Comparison of ENCODE assay signal across 6 cellular contexts in the genomic region with DNA sequence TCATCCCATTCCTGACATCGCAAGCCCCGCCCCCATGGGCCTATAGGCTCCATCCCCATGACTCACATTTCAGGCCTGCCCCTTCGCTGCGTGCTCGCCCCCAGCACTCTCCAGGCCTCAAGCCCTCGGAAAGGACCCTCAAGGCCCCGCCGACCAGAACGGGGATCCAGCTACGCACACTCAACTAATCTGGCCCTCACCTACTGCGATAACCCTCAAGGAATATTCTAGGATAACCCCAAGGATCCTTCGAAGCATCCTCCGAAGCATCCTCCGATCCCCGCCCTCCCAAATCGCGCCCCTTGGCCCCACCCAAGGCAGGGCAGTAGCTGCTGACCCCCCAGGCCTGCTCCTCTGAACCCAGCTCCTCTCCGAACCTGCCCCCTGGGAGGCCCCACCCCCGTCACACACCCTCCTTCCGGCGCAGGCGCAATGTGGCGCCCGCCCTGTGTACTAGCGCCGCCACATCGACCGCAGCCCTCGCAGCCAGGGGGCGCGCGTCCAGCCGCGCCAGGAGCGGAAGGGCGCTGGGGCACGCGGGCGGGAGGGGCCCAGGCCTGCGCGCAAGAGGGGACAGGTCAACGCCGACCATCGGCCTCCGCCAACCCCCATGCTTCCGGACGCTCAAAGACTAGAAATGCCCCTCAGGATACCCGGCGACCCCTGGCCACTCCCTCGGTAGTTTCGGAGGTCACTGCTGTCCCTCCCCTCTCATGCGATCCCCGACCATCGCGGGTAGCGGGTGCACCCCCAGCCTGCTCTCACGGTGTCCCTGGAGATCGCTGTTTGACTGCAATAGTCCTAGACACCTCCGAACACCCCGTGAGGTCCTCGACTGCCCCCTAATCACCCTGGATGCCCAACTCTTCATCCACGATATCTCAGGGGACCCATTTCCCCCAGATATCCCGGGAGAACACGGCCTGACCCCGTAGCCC. TPM values are rescaled to one million over a fixed set of nuclear protein-coding genes. Genes with fewer than 3 reads are reported as not detected.
DNase-seq lines count a peak whose midpoint lies in the region; ATAC-seq and TF ChIP-seq lines count a peak whose summit lies in the region.

No MANE protein-coding gene starts in this region.

- no peaks in the 10 kb centered on the region for H3K36me3 ChIP-seq in OCI-LY7 (ENCODE audit: insufficient read depth, low read length)
- H3K36me3 ChIP-seq in adrenal gland (replicated peaks in 1 of 2), result no peaks in the 10 kb centered on the region

- 2 to 55% (median 24%) methylated on average over 11 to 65 of the region's 65 CpGs for WGBS in adrenal gland, 4 donors

- DNase-seq in OCI-LY7 (ENCODE audit: low spot score) (peak; percentile 86), adrenal gland (peak; percentile 84 to 93 (median 87))
- peak; percentile 72 to 88 for DNase-seq in stimulated activated effector memory CD8-positive, alpha-beta T cell treated with anti-CD3 and anti-CD28 coated beads, Interleukin-12 subunit alpha, Interleukin-12 subunit beta, amount 100 ng/mL, for 72 hours (ENCODE audit: low spot score in 2 of 2)

- peaks cover 19% of the 10 kb centered on the region for H3K4me1 Mint-ChIP-seq in stimulated activated effector memory CD8-positive, alpha-beta T cell treated with anti-CD3 and anti-CD28 coated beads, Interleukin-12 subunit alpha, Interleukin-12 subunit beta, amount 100 ng/mL, for 72 hours

- no peaks in the 10 kb centered on the region for H4K20me1 ChIP-seq in OCI-LY7 (ENCODE audit: insufficient read depth, low read length)

- peak overlapping the region; percentile 91 for H3K4me3 Mint-ChIP-seq in stimulated activated effector memory CD8-positive, alpha-beta T cell treated with anti-CD3 and anti-CD28 coated beads, Interleukin-12 subunit alpha, Interleukin-12 subunit beta, amount 100 ng/mL, for 72 hours

- peak overlapping the region; percentile 85 for H3K4me2 ChIP-seq in OCI-LY7 (ENCODE audit: low read length)

- no peaks in the 10 kb centered on the region for H3K79me2 ChIP-seq in OCI-LY7 (ENCODE audit: insufficient read depth, low read depth, low read length)

- CTCF ChIA-PET in OCI-LY7 (lab: Charles Lee; ENCODE audit: unreplicated experiment), result interaction anchor here (0.6 to 0.9 kb wide), 4 partner anchors 9 to 35 kb away, joined by 3 to 9 read pairs (median 5); a partner anchor contains a TSS

- H3K9me3 Mint-ChIP-seq in stimulated activated effector memory CD8-positive, alpha-beta T cell treated with anti-CD3 and anti-CD28 coated beads, Interleukin-12 subunit alpha, Interleukin-12 subunit beta, amount 100 ng/mL, for 72 hours, result no peaks in the 10 kb centered on the region

- POLR2A ChIA-PET in OCI-LY7 (lab: Charles Lee), result interaction anchor here (1.1 to 2.5 kb wide), 4 partner anchors 10 to 21 kb away, joined by 3 to 7 read pairs (median 4); a partner anchor contains a TSS

- H3K4me1 ChIP-seq in OCI-LY7 (ENCODE audit: insufficient read depth, low read length, poor library complexity, severe bottlenecking) (peaks cover 13% of the 10 kb centered on the region), adrenal gland (replicated peaks in 1 of 2) (no peaks in the 10 kb centered on the region)

- no peaks in the 10 kb centered on the region for H3K9me2 ChIP-seq in OCI-LY7 (ENCODE audit: insufficient read depth, low read length)

- no TSS peak for BruUV-seq in OCI-LY7 (replicated peaks; lab: Mats Ljungman, UMichigan)

- peak; percentile 29 to 33 for TF ChIP-seq POLR2A in adrenal gland (IDR thresholded peaks at IDR 0.05)

- H3K27ac ChIP-seq in OCI-LY7 (ENCODE audit: low read depth, low read length, poor library complexity, severe bottlenecking) (peak overlapping the region; percentile 83), adrenal gland (peak overlapping the region; percentile 59 to 99 (median 89)), layer of hippocampus (ENCODE audit: low read depth, low read length) (peak overlapping the region; percentile 97)

- H3K27me3 ChIP-seq in adrenal gland (no peaks in the 10 kb centered on the region), layer of hippocampus (ENCODE audit: control insufficient read depth, insufficient read depth, low read length) (no peaks in the 10 kb centered on the region)

- intact Hi-C loops in OCI-LY7 (cut with micrococcal nuclease; ENCODE audit: unreplicated experiment), result no loop called here
- intact Hi-C loops in adrenal gland (cut with DNase I), result loop anchor here in 1 of 2 donors (5.0 kb wide), 1 partner anchor 36 kb away; no protein-coding TSS in a partner anchor

- H3K4me3 ChIP-seq in GM12875 (ENCODE audit: low read depth, low read length), result peak overlapping the region; percentile 55
- H3K4me3 ChIP-seq in OCI-LY7 (ENCODE audit: low read depth, low read length, poor library complexity, severe bottlenecking), result peak overlapping the region; percentile 72
- peak overlapping the region in 2 of 4 donors; percentile 14 to 64 for H3K4me3 ChIP-seq in adrenal gland

- peaks cover 7% of the 10 kb centered on the region for H3K36me3 Mint-ChIP-seq in stimulated activated effector memory CD8-positive, alpha-beta T cell treated with anti-CD3 and anti-CD28 coated beads, Interleukin-12 subunit alpha, Interleukin-12 subunit beta, amount 100 ng/mL, for 72 hours

- peak overlapping the region; percentile 21; the same call in 1 of the 2 replicates for H2AFZ ChIP-seq in OCI-LY7 (ENCODE audit: low read length)

- H3K27ac Mint-ChIP-seq in stimulated activated effector memory CD8-positive, alpha-beta T cell treated with anti-CD3 and anti-CD28 coated beads, Interleukin-12 subunit alpha, Interleukin-12 subunit beta, amount 100 ng/mL, for 72 hours, result peak overlapping the region; percentile 98

- TF ChIP-seq CTCF in GM12875 (IDR thresholded peaks at IDR 0.05; ENCODE audit: borderline replicate concordance, insufficient read depth, low read depth, low read length) (peak; percentile 74), OCI-LY7 (conservative IDR thresholded peaks at IDR 0.05; ENCODE audit: low read length) (peak; percentile 70), adrenal gland (IDR thresholded peaks at IDR 0.05) (peak; percentile 45 to 84 (median 66))

- peak; percentile 91 for ATAC-seq in HG03354 (IDR thresholded peaks at IDR 0.05; ENCODE audit: poor library complexity, severe bottlenecking, unreplicated experiment)
- peak; percentile 93 for ATAC-seq in stimulated activated effector memory CD8-positive, alpha-beta T cell treated with anti-CD3 and anti-CD28 coated beads, Interleukin-12 subunit alpha, Interleukin-12 subunit beta, amount 100 ng/mL, for 72 hours

- no peaks in the 10 kb centered on the region for H3K9me3 ChIP-seq in OCI-LY7 (ENCODE audit: low read length)
- no peaks in the 10 kb centered on the region for H3K9me3 ChIP-seq in adrenal gland (replicated peaks in 1 of 3)

RNA-seq across cellular contexts. Expression of a gene that starts 6.4 kb away (rescaled TPM):
- 0.85 and 1.0 TPM in 2 replicates for total RNA-seq in OCI-LY7 (2014; rRNA removed; shearing (Covaris generic))
- total RNA-seq in OCI-LY7 (2022) (1.1 and 1.7 TPM in 2 replicates), adrenal gland (10 to 100 TPM in 1 of 8 donors, 1 to 10 TPM in 7; 2.2 to 16.2 (median 2.9) TPM)
- 1 to 10 TPM in 2 of 3 donors, under 1 TPM in 1; 0.59 to 8.4 (median 7.6) TPM for polyA plus RNA-seq in adrenal gland

RNA-seq across cellular contexts. Expression of a gene that starts 15.5 kb away (rescaled TPM):
- total RNA-seq in OCI-LY7 (2014; rRNA removed; shearing (Covaris generic)), result 16.7 and 21.2 TPM in 2 replicates
- total RNA-seq in OCI-LY7 (2022) (54.3 and 56.9 TPM in 2 replicates), adrenal gland (100 to 1,000 TPM in 5 of 8 donors, 10 to 100 TPM in 3; 52.1 to 304 (median 152) TPM)
- 100 to 1,000 TPM in 2 of 3 donors, 10 to 100 TPM in 1; 78.2 to 724 (median 324) TPM for polyA plus RNA-seq in adrenal gland

RNA-seq across cellular contexts. Expression of a gene that starts 30.0 kb away (rescaled TPM):
- total RNA-seq in OCI-LY7 (2014; rRNA removed; shearing (Covaris generic)), result 9.9 and 10.6 TPM in 2 replicates
- total RNA-seq in OCI-LY7 (2022) (11.0 and 16.7 TPM in 2 replicates), adrenal gland (10 to 100 TPM in 7 of 8 donors, 1 to 10 TPM in 1; 6.3 to 46.8 (median 13.2) TPM)
- polyA plus RNA-seq in adrenal gland, result 10 to 100 TPM in 1 of 3 donors, 1 to 10 TPM in 2; 5.7 to 10.9 (median 6.6) TPM

RNA-seq across cellular contexts. Expression of a gene that starts 32.6 kb away (rescaled TPM):
- 18.8 and 27.5 TPM in 2 replicates for total RNA-seq in OCI-LY7 (2014; rRNA removed; shearing (Covaris generic))
- total RNA-seq in OCI-LY7 (2022) (16.8 and 17.7 TPM in 2 replicates), adrenal gland (10 to 100 TPM; 21.5 to 58.4 (median 27.0) TPM)
- polyA plus RNA-seq in adrenal gland, result 10 to 100 TPM; 10.1 to 21.8 (median 11.3) TPM

RNA-seq across cellular contexts. Expression of a gene that starts 43.8 kb away (rescaled TPM):
- 0.79 and 2.3 TPM in 2 replicates for total RNA-seq in OCI-LY7 (2014; rRNA removed; shearing (Covaris generic))
- total RNA-seq in OCI-LY7 (2022) (2.3 and 2.9 TPM in 2 replicates), adrenal gland (10 to 100 TPM in 7 of 8 donors, 1 to 10 TPM in 1; 6.8 to 52.3 (median 18.3) TPM)
- 10 to 100 TPM; 18.6 to 73.1 (median 61.4) TPM for polyA plus RNA-seq in adrenal gland
